Comparison of ENCODE assay signal across 9 cellular contexts in the genomic region with DNA sequence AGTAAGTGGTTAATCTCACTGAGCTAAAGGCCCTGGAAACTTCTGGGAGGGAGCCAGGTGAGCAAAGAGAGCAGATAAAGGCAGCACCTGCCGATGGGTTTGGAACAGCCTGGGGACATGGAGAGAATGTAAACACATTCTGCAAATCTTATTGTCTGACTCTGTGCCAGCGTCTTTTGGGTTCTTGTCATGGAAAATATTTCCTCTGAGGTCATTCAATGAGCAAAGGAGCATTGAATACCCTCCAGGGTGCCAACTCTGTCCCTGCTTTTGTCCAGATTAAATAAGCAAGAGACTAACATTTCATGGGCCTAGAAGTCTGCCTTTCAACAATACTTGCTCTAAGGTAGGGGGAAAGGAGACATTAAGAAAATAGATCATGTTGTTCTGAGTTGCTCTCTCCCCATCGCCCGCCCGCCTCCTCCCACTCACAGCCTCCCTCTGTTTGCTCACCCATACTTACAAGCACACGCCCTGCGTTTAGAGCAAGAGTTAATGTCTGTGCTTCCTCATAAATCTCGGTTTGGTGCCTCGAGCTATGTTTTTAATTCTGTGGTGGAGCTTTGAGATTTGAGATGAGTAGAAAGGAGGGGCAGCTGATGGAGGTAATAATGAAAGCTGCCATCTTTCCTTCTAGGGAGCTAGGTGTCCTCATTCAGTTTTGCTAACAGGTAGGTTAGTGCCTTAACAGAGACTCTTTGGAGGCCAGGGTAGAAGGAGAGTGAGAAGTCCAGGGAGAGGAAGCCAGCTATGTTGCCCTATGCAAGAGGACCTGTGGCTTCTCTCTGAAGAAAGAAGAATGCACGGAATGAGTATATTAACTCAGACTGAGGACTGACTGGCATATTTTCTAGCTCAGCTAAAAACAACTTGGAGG.
A peak's percentile ranks its signal among the peaks of the same experiment; 100 is the strongest.
DNase-seq lines count a peak whose midpoint lies in the region; ATAC-seq, FAIRE-seq and TF ChIP-seq lines count a peak whose summit lies in the region.
"Had no signal": no experiment of that assay in that cellular context is flagged by ENCODE, and none has a peak within 500 bp of the region (broad histone marks: within the 10 kb centered on the region; RNA-seq: fewer than 3 reads in every experiment).

No MANE protein-coding gene starts in this region.

- DNase-seq in NCI-H2107 treated with DMSO at 0.1 percent for 48 hours (lab: John Stamatoyannopoulos, UW; ENCODE audit: unreplicated experiment) (peak; percentile 94), astrocyte (ENCODE audit: low read depth) (peak; percentile 41), nephron progenitor cell (peak; percentile 14), activated gamma-delta T cell (lab: John Stamatoyannopoulos, UW) (no peak)
- no peak for DNase-seq in effector CD8-positive, alpha-beta T cell (lab: John Stamatoyannopoulos, UW)
- DNase-seq in activated CD4-positive, CD25-positive, alpha-beta regulatory T cell (lab: John Stamatoyannopoulos, UW) = no peak

- peak overlapping the region; percentile 53 for H3K27ac ChIP-seq in astrocyte (ENCODE audit: low read depth, low read length)

- H3K4me1 Mint-ChIP-seq in astrocyte (ENCODE audit: low read depth, unreplicated experiment) = peaks cover 24% of the 10 kb centered on the region
- H3K4me1 Mint-ChIP-seq in nephron progenitor cell = peaks cover 39% of the 10 kb centered on the region

- H2AFZ ChIP-seq in astrocyte (ENCODE audit: low read depth, low read length) = no peak overlapping the region

- no peaks in the 10 kb centered on the region for H3K4me1 ChIP-seq in astrocyte (ENCODE audit: insufficient read depth, low read length)

- no peak overlapping the region for H3K4me3 ChIP-seq in astrocyte (ENCODE audit: insufficient read depth, low read depth, low read length)

- H3K9ac ChIP-seq in astrocyte (ENCODE audit: low read length) = no peak overlapping the region

- peaks cover 6% of the 10 kb centered on the region for H3K27me3 ChIP-seq in astrocyte (ENCODE audit: insufficient read depth, low read length)

- no peaks in the 10 kb centered on the region for H4K20me1 ChIP-seq in astrocyte (ENCODE audit: insufficient read depth, low read length)

- H3K27me3 Mint-ChIP-seq in astrocyte (ENCODE audit: low read depth, unreplicated experiment) = no peaks in the 10 kb centered on the region
- H3K27me3 Mint-ChIP-seq in nephron progenitor cell (ENCODE audit: low read depth, poor library complexity) = no peaks in the 10 kb centered on the region

- ATAC-seq in GM19395 (IDR thresholded peaks at IDR 0.05; ENCODE audit: unreplicated experiment) (peak; percentile 11), HG03135 (IDR thresholded peaks at IDR 0.05; ENCODE audit: unreplicated experiment) (no peak)

- H3K27ac Mint-ChIP-seq in astrocyte (ENCODE audit: unreplicated experiment) (peak overlapping the region; percentile 1), nephron progenitor cell (peak overlapping the region; percentile 20)

- no peak for FAIRE-seq in astrocyte (lab: Jason Lieb, UNC)
- FAIRE-seq: endometrium had no signal

- no peaks in the 10 kb centered on the region for H3K36me3 ChIP-seq in astrocyte (ENCODE audit: insufficient read depth, low read length)

- H3K4me3 Mint-ChIP-seq in astrocyte (ENCODE audit: unreplicated experiment) (no peak overlapping the region), nephron progenitor cell (no peak overlapping the region)

- peak overlapping the region; percentile 1 for H3K4me2 ChIP-seq in astrocyte (ENCODE audit: low read length)

- no peaks in the 10 kb centered on the region for H3K9me3 ChIP-seq in astrocyte (ENCODE audit: insufficient read depth, low read depth, low read length)

- no peak for TF ChIP-seq CTCF in astrocyte (IDR thresholded peaks at IDR 0.05; ENCODE audit: insufficient read depth, low read depth, low read length)
- no peak for TF ChIP-seq CTCF in nephron progenitor cell (IDR thresholded peaks at IDR 0.05)

- no peaks in the 10 kb centered on the region for H3K79me2 ChIP-seq in astrocyte (ENCODE audit: insufficient read depth, low read length)

- no peaks in the 10 kb centered on the region for H3K9me3 Mint-ChIP-seq in astrocyte (ENCODE audit: unreplicated experiment)
- no peaks in the 10 kb centered on the region for H3K9me3 Mint-ChIP-seq in nephron progenitor cell

- H3K36me3 Mint-ChIP-seq in astrocyte (ENCODE audit: low read depth, unreplicated experiment) = no peaks in the 10 kb centered on the region
- no peaks in the 10 kb centered on the region for H3K36me3 Mint-ChIP-seq in nephron progenitor cell (ENCODE audit: low read depth)

Comparison
In these comparisons a context has a peak if more than half of its experiments do, and no peak if none do; other contexts are left out.
1. DNase-seq: peak in NCI-H2107 treated with DMSO at 0.1 percent for 48 hours (single experiment), astrocyte (single experiment) and nephron progenitor cell (single experiment); none in effector CD8-positive, alpha-beta T cell (single experiment), activated gamma-delta T cell (single experiment) and activated CD4-positive, CD25-positive, alpha-beta regulatory T cell (0 of 4).